ENCODE assay signal across 31 cellular contexts in genomic region chr2:187250137-187250536, GRCh38.
"Had no signal": no experiment of that assay in that cellular context is flagged by ENCODE, and none has a peak within 500 bp of the region (broad histone marks: within the 10 kb centered on the region; RNA-seq: fewer than 3 reads in every experiment).

No MANE protein-coding gene starts in this region.

- H3K36me3 ChIP-seq: left lung, lower lobe of right lung, pancreas, prostate gland, sigmoid colon, tibial nerve, uterus had no signal

- H3K4me2 ChIP-seq: smooth muscle cell had no signal

- H3K4me1 ChIP-seq: left lung, lower lobe of right lung, pancreas, prostate gland, sigmoid colon, tibial nerve, uterus had no signal

- H3K27me3 ChIP-seq: left lung, pancreas, sigmoid colon, tibial nerve, uterus had no signal

- FAIRE-seq: islet of Langerhans, pancreas had no signal

- ATAC-seq: left colon; left lung; lower lobe of right lung; naive thymus-derived CD8-positive, alpha-beta T cell; pancreas; right cardiac atrium; stimulated activated memory B cell treated with anti-CD40 and anti-IgM and Interleukin-4, amounts not matched to agents 10 μg/mL and 1 μg/mL and 100 μg/mL, for 72 hours; stimulated activated naive CD8-positive, alpha-beta T cell treated with anti-CD3 and anti-CD28 coated beads, Interleukin-15, amount 100 ng/mL, for 72 hours had no signal

- DNase-seq: hypothalamus; immature natural killer cell; kidney; left colon; left lung; lower lobe of right lung; mammary epithelial cell; mesenchymal stem cell; naive thymus-derived CD8-positive, alpha-beta T cell; nucleus accumbens; pancreas; posterior cingulate gyrus; retina; right cardiac atrium; sigmoid colon; stimulated activated CD4-positive, alpha-beta T cell treated with anti-CD3 and anti-CD28 coated beads, Interleukin-1b, Interleukin-23, amount 100 ng/mL, for 48 hours; stimulated activated CD4-positive, alpha-beta T cell treated with anti-CD3 and anti-CD28 coated beads, Interleukin-2, amount 100 ng/mL, for 48 hours; stimulated activated CD4-positive, alpha-beta T cell treated with anti-CD3 and anti-CD28 coated beads, Interleukin-4, amount 100 ng/mL, for 4 hours; stimulated activated CD8-positive, alpha-beta memory T cell treated with anti-CD3 and anti-CD28 coated beads, Interleukin-4, amount 100 ng/mL, for 48 hours; stimulated activated naive CD4-positive, alpha-beta T cell treated with Interleukin-2 at 50 U/mL for 16 hours; stimulated activated naive CD8-positive, alpha-beta T cell treated with anti-CD3 and anti-CD28 coated beads, Interleukin-15, amount 100 ng/mL, for 72 hours; substantia nigra; uterus had no signal

- H3K4me3 ChIP-seq: left lung, lower lobe of right lung, pancreas, prostate gland, sigmoid colon, smooth muscle cell, tibial nerve, uterus had no signal

- H3K4me3 Mint-ChIP-seq: immature natural killer cell; naive thymus-derived CD8-positive, alpha-beta T cell; nephron; neural crest cell; stimulated activated memory B cell treated with anti-CD40 and anti-IgM and Interleukin-4, amounts not matched to agents 10 μg/mL and 1 μg/mL and 100 μg/mL, for 72 hours; stimulated activated naive CD8-positive, alpha-beta T cell treated with anti-CD3 and anti-CD28 coated beads, Interleukin-15, amount 100 ng/mL, for 72 hours; type B pancreatic cell had no signal

- H3K36me3 Mint-ChIP-seq: immature natural killer cell; naive thymus-derived CD8-positive, alpha-beta T cell; stimulated activated memory B cell treated with anti-CD40 and anti-IgM and Interleukin-4, amounts not matched to agents 10 μg/mL and 1 μg/mL and 100 μg/mL, for 72 hours; type B pancreatic cell had no signal

- H3K27ac ChIP-seq: left lung, lower lobe of right lung, pancreas, prostate gland, sigmoid colon, tibial nerve, uterus had no signal

- H3K4me1 Mint-ChIP-seq: immature natural killer cell; naive thymus-derived CD8-positive, alpha-beta T cell; nephron; neural crest cell; stimulated activated memory B cell treated with anti-CD40 and anti-IgM and Interleukin-4, amounts not matched to agents 10 μg/mL and 1 μg/mL and 100 μg/mL, for 72 hours; stimulated activated naive CD8-positive, alpha-beta T cell treated with anti-CD3 and anti-CD28 coated beads, Interleukin-15, amount 100 ng/mL, for 72 hours had no signal

- H3K27me3 Mint-ChIP-seq: naive thymus-derived CD8-positive, alpha-beta T cell; stimulated activated memory B cell treated with anti-CD40 and anti-IgM and Interleukin-4, amounts not matched to agents 10 μg/mL and 1 μg/mL and 100 μg/mL, for 72 hours; stimulated activated naive CD8-positive, alpha-beta T cell treated with anti-CD3 and anti-CD28 coated beads, Interleukin-15, amount 100 ng/mL, for 72 hours; type B pancreatic cell had no signal

- H3K27ac Mint-ChIP-seq: immature natural killer cell; naive thymus-derived CD8-positive, alpha-beta T cell; nephron; stimulated activated memory B cell treated with anti-CD40 and anti-IgM and Interleukin-4, amounts not matched to agents 10 μg/mL and 1 μg/mL and 100 μg/mL, for 72 hours; stimulated activated naive CD8-positive, alpha-beta T cell treated with anti-CD3 and anti-CD28 coated beads, Interleukin-15, amount 100 ng/mL, for 72 hours; type B pancreatic cell had no signal

- H3K9me3 Mint-ChIP-seq: nephron; neural crest cell; stimulated activated memory B cell treated with anti-CD40 and anti-IgM and Interleukin-4, amounts not matched to agents 10 μg/mL and 1 μg/mL and 100 μg/mL, for 72 hours; stimulated activated naive CD8-positive, alpha-beta T cell treated with anti-CD3 and anti-CD28 coated beads, Interleukin-15, amount 100 ng/mL, for 72 hours; type B pancreatic cell had no signal

- H3K9me3 ChIP-seq: left lung, lower lobe of right lung, pancreas, prostate gland, sigmoid colon, tibial nerve, uterus had no signal
